23 cellular contexts compared by ENCODE assay signal in genomic region chr7:90749262-90749661, GRCh38.
DNase-seq lines count a peak whose midpoint lies in the region; ATAC-seq and TF ChIP-seq lines count a peak whose summit lies in the region.
"Had no signal": no experiment of that assay in that cellular context is flagged by ENCODE, and none has a peak within 500 bp of the region (broad histone marks: within the 10 kb centered on the region; RNA-seq: fewer than 3 reads in every experiment).

No MANE protein-coding gene starts in this region.

- ATAC-seq in GM23338 = no peak; the same call in 2 of the 3 replicates
- peak; percentile 58 for ATAC-seq in RWPE2 (ENCODE audit: low read depth)
- ATAC-seq in left lobe of liver = peak; percentile 29
- ATAC-seq in HG03039 (IDR thresholded peaks at IDR 0.05; ENCODE audit: unreplicated experiment) = no peak
- ATAC-seq: activated naive CD4-positive, alpha-beta T cell treated with anti-CD3 and anti-CD28 coated beads, Interleukin-2, amount 50 U/mL, for 72 hours; activated T-helper 17 cell treated with anti-CD3 and anti-CD28 coated beads, Interleukin-2, amount 50 U/mL, for 72 hours; left ventricle myocardium superior; upper lobe of right lung had no signal

- H3K27me3 ChIP-seq in GM23338 (ENCODE audit: insufficient read depth) (no peaks in the 10 kb centered on the region), RWPE2 (ENCODE audit: insufficient read depth, poor library complexity, severe bottlenecking) (no peaks in the 10 kb centered on the region)
- H3K27me3 ChIP-seq: SJSA1, upper lobe of right lung had no signal

- H3K4me2 ChIP-seq in GM23338 = no peak overlapping the region

- H3K36me3 ChIP-seq in GM23338 (ENCODE audit: insufficient read depth) (no peaks in the 10 kb centered on the region; the same call in 1 of the 2 replicates), RWPE2 (ENCODE audit: low read depth) (peaks cover 12% of the 10 kb centered on the region; the same call in 1 of the 2 replicates)
- H3K36me3 ChIP-seq: upper lobe of right lung had no signal

- no peaks in the 10 kb centered on the region for H3F3A ChIP-seq in GM23338 (replicated peaks; ENCODE audit: low read depth)

- no peaks in the 10 kb centered on the region for H3K27me3 Mint-ChIP-seq in GM23338 (ENCODE audit: insufficient read depth, low read depth, poor library complexity)
- H3K27me3 Mint-ChIP-seq: activated T-helper 17 cell treated with anti-CD3 and anti-CD28 coated beads, Interleukin-2, amount 50 U/mL, for 72 hours had no signal

- H3K4me1 Mint-ChIP-seq in GM23338 = peaks cover 11% of the 10 kb centered on the region
- H3K4me1 Mint-ChIP-seq: activated T-helper 17 cell treated with anti-CD3 and anti-CD28 coated beads, Interleukin-2, amount 50 U/mL, for 72 hours; nephron progenitor cell had no signal

- peaks cover 5% of the 10 kb centered on the region for H3K9me3 Mint-ChIP-seq in GM23338
- H3K9me3 Mint-ChIP-seq: activated naive CD4-positive, alpha-beta T cell treated with anti-CD3 and anti-CD28 coated beads, Interleukin-2, amount 50 U/mL, for 72 hours had no signal

- H3K4me1 ChIP-seq in GM23338 (ENCODE audit: insufficient read depth) = peaks cover 2% of the 10 kb centered on the region; the same call in 1 of the 2 replicates
- H3K4me1 ChIP-seq in RWPE2 (ENCODE audit: insufficient read depth, poor library complexity, severe bottlenecking) = no peaks in the 10 kb centered on the region
- H3K4me1 ChIP-seq: SJSA1, upper lobe of right lung had no signal

- no peaks in the 10 kb centered on the region for H3K9me3 ChIP-seq in RWPE2 (ENCODE audit: severe bottlenecking)
- H3K9me3 ChIP-seq: SJSA1, upper lobe of right lung had no signal

- H3K4me3 Mint-ChIP-seq in GM23338 = no peak overlapping the region
- H3K4me3 Mint-ChIP-seq: activated T-helper 17 cell treated with anti-CD3 and anti-CD28 coated beads, Interleukin-2, amount 50 U/mL, for 72 hours; nephron progenitor cell had no signal

- no peaks in the 10 kb centered on the region for H3K9me2 ChIP-seq in GM23338 (ENCODE audit: insufficient read depth)

- H3K27ac Mint-ChIP-seq in GM23338 = 0 out of 2 replicates have a peak overlapping the region, but pooled peaks have one; percentile 47
- H3K27ac Mint-ChIP-seq: activated naive CD4-positive, alpha-beta T cell treated with anti-CD3 and anti-CD28 coated beads, Interleukin-2, amount 50 U/mL, for 72 hours; activated T-helper 17 cell treated with anti-CD3 and anti-CD28 coated beads, Interleukin-2, amount 50 U/mL, for 72 hours; nephron progenitor cell had no signal

- peak; percentile 53 for DNase-seq in COR-L47 (lab: John Stamatoyannopoulos, UW)
- no peak for DNase-seq in GM23338 (ENCODE audit: low spot score)
- DNase-seq in RWPE2 (ENCODE audit: low spot score) = no peak
- no peak for DNase-seq in left lobe of liver (ENCODE audit: low spot score)
- no peak for DNase-seq in NK-92 (lab: John Stamatoyannopoulos, UW; ENCODE audit: unreplicated experiment)
- no peak for DNase-seq in activated CD4-positive, CD25-positive, alpha-beta regulatory T cell treated with anti-CD3 and anti-CD28 coated beads, Interleukin-2, amount 50 U/mL, for 72 hours
- DNase-seq: activated CD4-positive, alpha-beta T cell treated with anti-CD3 and anti-CD28 coated beads, Interleukin-2, amount 50 U/mL, for 1 hour; aorta; central memory CD4-positive, alpha-beta T cell; GDM1; left ventricle myocardium superior; NCI-H1105; NCI-H2081 treated with DMSO at 0.1 percent for 48 hours; NCI-H446 treated with DMSO at 0.1 percent for 48 hours; nephron progenitor cell; substantia nigra; upper lobe of right lung had no signal

- no peaks in the 10 kb centered on the region for H4K20me1 ChIP-seq in GM23338 (replicated peaks; ENCODE audit: insufficient read depth)

- no peaks in the 10 kb centered on the region for H3K79me2 ChIP-seq in GM23338 (replicated peaks; ENCODE audit: insufficient read depth)

- no peak overlapping the region for H2AFZ ChIP-seq in GM23338

- H3K36me3 Mint-ChIP-seq in GM23338 (ENCODE audit: low read depth) = peaks cover 14% of the 10 kb centered on the region

- H3K4me3 ChIP-seq in GM23338 (no peak overlapping the region), RWPE2 (ENCODE audit: severe bottlenecking) (no peak overlapping the region)
- H3K4me3 ChIP-seq: SJSA1, upper lobe of right lung had no signal

- no peak overlapping the region for H3K27ac ChIP-seq in GM23338 (ENCODE audit: low read depth)
- no peak overlapping the region for H3K27ac ChIP-seq in RWPE2 (ENCODE audit: poor library complexity, severe bottlenecking)
- H3K27ac ChIP-seq: C4-2B, epithelial cell of prostate, SJSA1, upper lobe of right lung had no signal

- no peak for TF ChIP-seq CTCF in GM23338 (conservative IDR thresholded peaks at IDR 0.05; ENCODE audit: low read depth in 2 of 2)
- no peak for TF ChIP-seq CTCF in RWPE2 (IDR thresholded peaks at IDR 0.05; ENCODE audit: poor library complexity, severe bottlenecking)

TF ChIP-seq in GM23338, 12 proteins besides CTCF, POLR2A, EP300 and RAD21 (continues in another document):
- TF ChIP-seq NANOG (IDR thresholded peaks at IDR 0.05; ENCODE audit: borderline replicate concordance) = no peak
- no peak for TF ChIP-seq EZH2phosphoT487 (IDR thresholded peaks at IDR 0.05; ENCODE audit: unreplicated experiment)
- no peak for TF ChIP-seq ZNF114 (CRISPR knock-in tag; IDR thresholded peaks at IDR 0.05)
- no peak for TF ChIP-seq POLR2AphosphoS5 (IDR thresholded peaks at IDR 0.05; ENCODE audit: low read depth)
- TF ChIP-seq STAT1 (IDR thresholded peaks at IDR 0.05; ENCODE audit: unreplicated experiment) = no peak
- no peak for TF ChIP-seq EZH2 (IDR thresholded peaks at IDR 0.05; ENCODE audit: low read depth, unreplicated experiment)
- no peak for TF ChIP-seq REST (IDR thresholded peaks at IDR 0.05; ENCODE audit: unreplicated experiment)
- no peak for TF ChIP-seq CREB1 (CRISPR knock-in tag; IDR thresholded peaks at IDR 0.05; ENCODE audit: low read depth)
- TF ChIP-seq ETS1 (IDR thresholded peaks at IDR 0.05) = no peak
- TF ChIP-seq ZNF331 (CRISPR knock-in tag; IDR thresholded peaks at IDR 0.05; ENCODE audit: low read depth) = no peak

Comparison
In these comparisons a context has a peak if more than half of its experiments do, and no peak if none do; other contexts are left out.
1. ATAC-seq: peak in RWPE2 (single experiment) and left lobe of liver (single experiment); none in GM23338 (single experiment) and HG03039 (single experiment).